In the genomic region with DNA sequence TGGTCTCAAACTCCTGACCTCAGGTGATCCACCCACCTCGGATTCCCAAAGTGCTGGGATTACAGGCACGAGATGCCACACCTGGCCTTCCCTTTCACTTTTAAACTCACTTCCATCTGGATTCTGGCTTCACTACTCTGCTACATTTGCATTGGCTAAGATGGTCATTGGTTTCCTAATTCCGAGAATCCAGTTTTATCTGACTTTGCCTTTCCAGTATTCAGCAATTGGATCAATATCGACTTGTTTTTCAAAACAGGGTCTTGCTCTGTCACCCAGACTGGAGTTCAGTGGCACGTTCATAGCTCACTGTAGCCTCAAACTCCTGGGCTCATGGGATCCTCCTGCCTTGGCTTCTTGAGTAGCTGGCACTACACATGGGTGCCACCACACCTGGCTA, we compare ENCODE assay signal across 32 cellular contexts.
"Had no signal": no experiment of that assay in that cellular context is flagged by ENCODE, and none has a peak within 500 bp of the region (broad histone marks: within the 10 kb centered on the region; RNA-seq: fewer than 3 reads in every experiment).

No MANE protein-coding gene starts in this region.

- H3K36me3 Mint-ChIP-seq: type B pancreatic cell had no signal

- H3K36me3 ChIP-seq: ovary, suprapubic skin, tibial artery, transverse colon, upper lobe of right lung, uterus had no signal

- H3K4me1 ChIP-seq: parathyroid adenoma, suprapubic skin, tibial artery, upper lobe of right lung, uterus had no signal

- H3K4me2 ChIP-seq: smooth muscle cell had no signal

- H3K27ac Mint-ChIP-seq: natural killer cell treated with Interleukin-12 subunit alpha and Interleukin-12 subunit beta and Interleukin-15 and Interleukin-18, amount 100 ng/mL, for 72 hours; nephron progenitor cell; progenitor cell of endocrine pancreas; stimulated activated memory B cell treated with anti-CD40 and anti-IgM and Interleukin-4, amounts not matched to agents 10 μg/mL and 1 μg/mL and 100 μg/mL, for 72 hours; stimulated activated naive CD8-positive, alpha-beta T cell treated with anti-CD3 and anti-CD28 coated beads, Interleukin-15, amount 100 ng/mL, for 72 hours; type B pancreatic cell had no signal

- H3K9me3 Mint-ChIP-seq: naive thymus-derived CD8-positive, alpha-beta T cell; natural killer cell treated with Interleukin-12 subunit alpha and Interleukin-12 subunit beta and Interleukin-15 and Interleukin-18, amount 100 ng/mL, for 72 hours; neural crest cell; stimulated activated memory B cell treated with anti-CD40 and anti-IgM and Interleukin-4, amounts not matched to agents 10 μg/mL and 1 μg/mL and 100 μg/mL, for 72 hours; stimulated activated naive CD8-positive, alpha-beta T cell treated with anti-CD3 and anti-CD28 coated beads, Interleukin-15, amount 100 ng/mL, for 72 hours; type B pancreatic cell had no signal

- H3K27me3 ChIP-seq: ovary, suprapubic skin, testis, tibial artery, transverse colon, upper lobe of right lung, uterus had no signal

- H3K4me1 Mint-ChIP-seq: nephron progenitor cell had no signal

- ATAC-seq: naive thymus-derived CD8-positive, alpha-beta T cell; natural killer cell treated with Interleukin-12 subunit alpha and Interleukin-12 subunit beta and Interleukin-15 and Interleukin-18, amount 100 ng/mL, for 72 hours; psoas muscle; right cardiac atrium; sciatic nerve; stimulated activated naive CD8-positive, alpha-beta T cell treated with anti-CD3 and anti-CD28 coated beads, Interleukin-15, amount 100 ng/mL, for 72 hours; stimulated activated naive CD8-positive, alpha-beta T cell treated with anti-CD3 and anti-CD28 coated beads, Interleukin-15, Interleukin-2, amounts not matched to agents 100 U/mL and 50 U/mL, for 24 hours; upper lobe of right lung had no signal

- H3K4me3 Mint-ChIP-seq: naive thymus-derived CD8-positive, alpha-beta T cell; natural killer cell treated with Interleukin-12 subunit alpha and Interleukin-12 subunit beta and Interleukin-15 and Interleukin-18, amount 100 ng/mL, for 72 hours; nephron progenitor cell; neural crest cell; stimulated activated memory B cell treated with anti-CD40 and anti-IgM and Interleukin-4, amounts not matched to agents 10 μg/mL and 1 μg/mL and 100 μg/mL, for 72 hours; stimulated activated naive CD8-positive, alpha-beta T cell treated with anti-CD3 and anti-CD28 coated beads, Interleukin-15, amount 100 ng/mL, for 72 hours; type B pancreatic cell had no signal

- H3K27ac ChIP-seq: ovary, parathyroid adenoma, psoas muscle, suprapubic skin, testis, tibial artery, transverse colon, upper lobe of right lung, uterus had no signal

- H3K4me3 ChIP-seq: ovary, psoas muscle, skin epidermis, smooth muscle cell, spleen, suprapubic skin, testis, tibial artery, transverse colon, upper lobe of right lung, uterus had no signal

- H3K9ac ChIP-seq: parathyroid adenoma had no signal

- DNase-seq: naive thymus-derived CD8-positive, alpha-beta T cell; nephron progenitor cell; occipital lobe; ovary; posterior cingulate gyrus; psoas muscle; right cardiac atrium; spleen; stimulated activated CD4-positive, alpha-beta T cell treated with anti-CD3 and anti-CD28 coated beads, Interleukin-12 subunit alpha, Interleukin-12 subunit beta, amount 100 ng/mL, for 4 hours; stimulated activated CD4-positive, alpha-beta T cell treated with anti-CD3 and anti-CD28 coated beads, Interleukin-1b, Interleukin-23, amount 100 ng/mL, for 48 hours; stimulated activated CD4-positive, alpha-beta T cell treated with anti-CD3 and anti-CD28 coated beads, Interleukin-4, amount 100 ng/mL, for 1 hour; stimulated activated CD4-positive, alpha-beta T cell treated with anti-CD3 and anti-CD28 coated beads, Interleukin-4, amount 100 ng/mL, for 4 hours; stimulated activated CD8-positive, alpha-beta memory T cell treated with anti-CD3 and anti-CD28 coated beads, Interleukin-4, amount 100 ng/mL, for 48 hours; stimulated activated naive CD4-positive, alpha-beta T cell; stimulated activated naive CD8-positive, alpha-beta T cell treated with anti-CD3 and anti-CD28 coated beads, Interleukin-15, amount 100 ng/mL, for 72 hours; stimulated activated naive CD8-positive, alpha-beta T cell treated with anti-CD3 and anti-CD28 coated beads, Interleukin-15, Interleukin-2, amounts not matched to agents 100 U/mL and 50 U/mL, for 24 hours; substantia nigra; testis; tibial artery; transverse colon; upper lobe of right lung; uterus had no signal

- H3K9me3 ChIP-seq: psoas muscle, spleen, suprapubic skin, testis, tibial artery, transverse colon, upper lobe of right lung, uterus had no signal
